ENCODE assay signal across 13 cellular contexts in the genomic region with DNA sequence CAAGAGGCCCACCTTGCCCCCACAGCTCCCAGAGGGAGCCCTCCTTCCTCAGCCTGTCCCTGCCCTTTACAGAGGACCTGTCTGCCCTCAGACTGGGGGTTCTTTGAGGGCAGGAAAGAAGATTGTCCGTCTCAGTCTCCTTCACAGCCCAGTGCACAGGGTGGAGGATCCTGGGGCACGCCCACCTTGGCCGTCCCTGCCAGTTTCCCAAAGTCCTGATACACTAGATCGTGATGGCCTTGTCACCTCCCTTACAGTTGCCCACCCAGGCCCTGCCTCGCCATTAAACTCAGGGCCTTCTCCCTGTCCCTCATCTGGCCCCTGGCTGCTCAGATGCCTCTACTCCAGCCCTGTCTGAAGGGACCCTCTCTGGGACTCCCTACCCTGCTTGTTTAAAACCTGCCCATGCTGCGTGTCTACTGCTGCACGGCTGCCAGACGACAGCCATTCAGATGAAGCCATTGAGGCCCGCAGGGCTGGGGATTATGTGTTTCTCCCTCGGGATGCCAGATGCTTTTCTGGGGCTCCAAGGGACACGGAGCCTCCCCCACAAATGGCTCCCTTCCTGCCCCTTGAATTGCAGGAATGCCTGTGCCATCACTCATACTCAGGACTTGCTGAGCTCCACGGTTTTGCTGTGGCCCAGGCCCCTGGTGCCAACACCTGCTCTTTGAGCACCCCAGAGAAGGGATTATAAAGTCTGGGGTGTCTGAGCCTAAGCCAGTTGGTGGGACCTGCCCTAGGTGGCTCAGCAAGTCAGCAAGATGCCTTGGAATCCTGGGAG. TPM values are rescaled to one million over a fixed set of nuclear protein-coding genes. Genes with fewer than 3 reads are reported as not detected.
DNase-seq lines count a peak whose midpoint lies in the region; ATAC-seq and TF ChIP-seq lines count a peak whose summit lies in the region.
"Had no signal": no experiment of that assay in that cellular context is flagged by ENCODE, and none has a peak within 500 bp of the region (broad histone marks: within the 10 kb centered on the region; RNA-seq: fewer than 3 reads in every experiment).

No MANE protein-coding gene starts in this region.

- H3K27ac Mint-ChIP-seq in HFFc6 (peak overlapping the region; percentile 51), chondrocyte (ENCODE audit: unreplicated experiment) (peak overlapping the region; percentile 36), nephron progenitor cell (peak overlapping the region; percentile 75), T-helper 17 cell (no peak overlapping the region)

- H3K9me3 Mint-ChIP-seq in HFFc6: no peaks in the 10 kb centered on the region
- H3K9me3 Mint-ChIP-seq in chondrocyte (ENCODE audit: low read depth): no peaks in the 10 kb centered on the region
- H3K9me3 Mint-ChIP-seq in nephron progenitor cell: no peaks in the 10 kb centered on the region

- H3K27me3 Mint-ChIP-seq in HFFc6 (ENCODE audit: insufficient read depth): peaks cover 17% of the 10 kb centered on the region
- H3K27me3 Mint-ChIP-seq in chondrocyte (ENCODE audit: low read depth): peaks cover 3% of the 10 kb centered on the region
- peaks cover 21% of the 10 kb centered on the region for H3K27me3 Mint-ChIP-seq in nephron progenitor cell (ENCODE audit: low read depth, poor library complexity)
- peaks cover 24% of the 10 kb centered on the region for H3K27me3 Mint-ChIP-seq in T-helper 17 cell

- in situ Hi-C loops in ACHN (cut with HindIII; ENCODE audit: low pct_ligation_motif_present, low pct_unique_long_range_greater_than_20kb, low sequenced_read_pairs): no loop called here

- H3K36me3 Mint-ChIP-seq in HFFc6 (ENCODE audit: low read depth): no peaks in the 10 kb centered on the region
- no peaks in the 10 kb centered on the region for H3K36me3 Mint-ChIP-seq in chondrocyte (ENCODE audit: low read depth)
- no peaks in the 10 kb centered on the region for H3K36me3 Mint-ChIP-seq in nephron progenitor cell (ENCODE audit: low read depth)
- H3K36me3 Mint-ChIP-seq in T-helper 17 cell (ENCODE audit: low read depth): peaks cover 2% of the 10 kb centered on the region

- TF ChIP-seq CTCF in HFFc6 (IDR thresholded peaks at IDR 0.05) (no peak), chondrocyte (IDR thresholded peaks at IDR 0.05) (no peak), nephron progenitor cell (IDR thresholded peaks at IDR 0.05) (no peak)

- H3K9me3 ChIP-seq in T-helper 17 cell (ENCODE audit: control insufficient read depth, low read length, poor library complexity, severe bottlenecking): no peaks in the 10 kb centered on the region
- H3K9me3 ChIP-seq: adrenal gland had no signal

- H3K4me3 Mint-ChIP-seq in HFFc6 (no peak overlapping the region), chondrocyte (ENCODE audit: unreplicated experiment) (no peak overlapping the region), nephron progenitor cell (no peak overlapping the region), T-helper 17 cell (no peak overlapping the region)

- DNase-seq in ACHN (peak; percentile 43), HFFc6 (peak; percentile 44), chondrocyte (ENCODE audit: low spot score) (no peak), nephron progenitor cell (no peak), SKM-1 treated with dmso at 0.1 percent for 144 hours (lab: John Stamatoyannopoulos, UW; ENCODE audit: unreplicated experiment) (no peak), NCI-H2081 treated with DMSO at 0.1 percent for 48 hours (lab: John Stamatoyannopoulos, UW) (no peak), T-helper 17 cell (no peak)
- DNase-seq: NCI-H2227 treated with DMSO at 0.1 percent for 48 hours had no signal

- H3K4me1 Mint-ChIP-seq in HFFc6 (ENCODE audit: low read depth) (peaks cover 29% of the 10 kb centered on the region), chondrocyte (ENCODE audit: low read depth) (peaks cover 20% of the 10 kb centered on the region), nephron progenitor cell (peaks cover 60% of the 10 kb centered on the region), T-helper 17 cell (peaks cover 2% of the 10 kb centered on the region)

- ATAC-seq in T-helper 17 cell (no peak), HG03045 (IDR thresholded peaks at IDR 0.05; ENCODE audit: unreplicated experiment) (no peak)
- ATAC-seq: K562 had no signal

RNA-seq across cellular contexts. Expression of a gene that starts 27.8 kb away (rescaled TPM):
- not detected for total RNA-seq in HFFc6 (2021; fragmentation: NEBNext Ultra II Directional; extraction: Animal tissue kit (Norgen Biotek cat#: 25700))
- total RNA-seq in chondrocyte (not detected in 3 replicates), T-helper 17 cell (1 to 10 TPM in 1 of 2 donors, under 1 TPM in 1; 0.05 to 1.1 TPM)
- total RNA-seq: kidney epithelial cell, posterior vena cava had no signal

RNA-seq across cellular contexts. Expression of a gene that starts 57.4 kb away (rescaled TPM):
- total RNA-seq in HFFc6 (2021; fragmentation: NEBNext Ultra II Directional; extraction: Animal tissue kit (Norgen Biotek cat#: 25700)): 10 to 100 TPM; 67.3 to 82.1 (median 78.3) TPM
- total RNA-seq in chondrocyte: 42.6 to 50.7 TPM (median 48.7 TPM) in 3 replicates
- 10 to 100 TPM; 37.8 to 51.2 TPM for total RNA-seq in T-helper 17 cell

RNA-seq across cellular contexts. Expression of a gene that starts 57.8 kb away (rescaled TPM):
- under 1 TPM in 5 of 6 experiments, not detected in 1; 0.14 to 0.38 (median 0.17) TPM for total RNA-seq in HFFc6 (2021; fragmentation: NEBNext Ultra II Directional; extraction: Animal tissue kit (Norgen Biotek cat#: 25700))
- 0.26 to 0.27 TPM in 2 of 3 replicates, not detected in the other for total RNA-seq in chondrocyte
- total RNA-seq in T-helper 17 cell: 10 to 100 TPM; 28.0 to 30.3 TPM

Comparison
In these comparisons a context has a peak if more than half of its experiments do, and no peak if none do; other contexts are left out.
1. DNase-seq: peak in ACHN (single experiment) and HFFc6 (single experiment); none in chondrocyte (single experiment), nephron progenitor cell (single experiment), SKM-1 treated with dmso at 0.1 percent for 144 hours (single experiment), NCI-H2081 treated with DMSO at 0.1 percent for 48 hours (single experiment) and T-helper 17 cell (0 of 3).
2. RNA of a gene that starts 57.8 kb away (total RNA-seq): 28.0 to 30.3 TPM in T-helper 17 cell; 0.26 to 0.27 TPM in chondrocyte and 0.14 to 0.38 TPM in HFFc6; every median in the first group is over 10 times any median in the second.